In the genomic region with DNA sequence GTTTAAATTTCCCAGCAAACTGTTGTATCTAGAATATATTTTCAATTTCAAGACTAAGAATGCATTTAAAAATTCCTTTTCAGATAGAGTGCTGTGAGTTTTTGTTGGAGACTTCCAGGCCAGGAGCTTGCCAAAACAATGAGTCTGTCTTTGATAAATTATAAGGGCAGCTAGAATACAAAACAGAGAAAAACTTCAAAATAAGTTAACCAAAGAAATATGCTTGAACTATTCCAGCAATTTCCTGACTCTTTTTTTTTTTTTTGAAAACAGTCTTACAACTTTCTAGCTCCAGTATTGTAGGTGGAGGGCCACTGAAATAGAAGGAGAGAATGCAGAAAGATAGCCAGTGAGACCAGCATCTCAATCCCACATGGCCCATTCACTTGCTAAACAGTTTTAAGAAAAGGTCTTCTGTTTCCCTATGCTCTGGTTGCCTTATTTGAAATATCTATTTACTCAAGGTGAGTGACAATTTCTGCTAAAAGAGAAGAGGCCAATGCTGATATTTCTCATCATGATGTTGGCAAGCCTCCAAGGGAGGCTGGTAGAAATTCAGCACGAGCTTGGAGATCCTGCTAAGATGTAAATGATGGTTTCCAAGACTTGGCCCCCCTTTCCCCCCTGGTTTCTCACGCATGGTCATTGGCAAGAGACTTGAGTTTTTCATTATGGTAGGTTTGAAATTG, we compare ENCODE assay signal across 11 cellular contexts.
DNase-seq lines count a peak whose midpoint lies in the region; ATAC-seq and TF ChIP-seq lines count a peak whose summit lies in the region.
"Had no signal": no experiment of that assay in that cellular context is flagged by ENCODE, and none has a peak within 500 bp of the region (broad histone marks: within the 10 kb centered on the region; RNA-seq: fewer than 3 reads in every experiment).

No MANE protein-coding gene starts in this region.

- 44 to 62% (median 58%) methylated on average over 2 of the region's 2 CpGs for WGBS in stomach, 5 donors

- intact Hi-C loops in stomach (cut with DNase I; ENCODE audit: low total_unique reads) = no loop called here
- intact Hi-C loops in Calu3 (cut with micrococcal nuclease; ENCODE audit: unreplicated experiment) = no loop called here

- TF ChIP-seq CTCF in fibroblast of villous mesenchyme (IDR thresholded peaks at IDR 0.05; ENCODE audit: insufficient read depth, low read depth, low read length) = no peak
- TF ChIP-seq CTCF in stomach (IDR thresholded peaks at IDR 0.05) = no peak
- TF ChIP-seq CTCF in Calu3 (IDR thresholded peaks at IDR 0.05; ENCODE audit: unreplicated experiment) = no peak

- peaks cover 65% of the 10 kb centered on the region for H3K4me1 Mint-ChIP-seq in activated CD8-positive, alpha-beta T cell treated with anti-CD3 and anti-CD28 coated beads, Interleukin-2, amount 10 ng/mL, durations not matched to agents 7 days and 5 days (ENCODE audit: low read depth)
- no peaks in the 10 kb centered on the region for H3K4me1 Mint-ChIP-seq in Calu3 (ENCODE audit: low read depth, unreplicated experiment)

- no peaks in the 10 kb centered on the region for H3K27me3 Mint-ChIP-seq in activated CD8-positive, alpha-beta T cell treated with anti-CD3 and anti-CD28 coated beads, Interleukin-2, amount 10 ng/mL, durations not matched to agents 7 days and 5 days (ENCODE audit: low read depth)
- H3K27me3 Mint-ChIP-seq in Calu3 (ENCODE audit: unreplicated experiment) = no peaks in the 10 kb centered on the region

- no peaks in the 10 kb centered on the region for H3K27me3 ChIP-seq in stomach

- peak overlapping the region in 4 of 5 donors; percentile 24 to 74 (median 64) for H3K27ac ChIP-seq in stomach
- H3K27ac ChIP-seq: 22Rv1, epithelial cell of prostate, KMS-11 had no signal

- DNase-seq in DMS 273 (lab: John Stamatoyannopoulos, UW; ENCODE audit: unreplicated experiment) (peak; percentile 65), DMS 273 treated with DMSO at 0.1 percent for 48 hours (lab: John Stamatoyannopoulos, UW) (no peak), fibroblast of villous mesenchyme (ENCODE audit: low read depth) (peak; percentile 59), stomach (no peak), activated gamma-delta T cell treated with Interleukin-2 at 50 U/mL for 16 hours (no peak), Calu3 (no peak)
- DNase-seq in activated CD8-positive, alpha-beta T cell treated with anti-CD3 and anti-CD28 coated beads, Interleukin-2, amount 10 ng/mL, durations not matched to agents 7 days and 5 days = no peak

- TF ChIP-seq EP300 in stomach (IDR thresholded peaks at IDR 0.05) = no peak

- no TSS peak for BruUV-seq in Calu3 (replicated peaks; lab: Mats Ljungman, UMichigan)

- ATAC-seq in activated CD8-positive, alpha-beta T cell treated with anti-CD3 and anti-CD28 coated beads, Interleukin-2, amount 10 ng/mL, durations not matched to agents 7 days and 5 days = no peak
- no peak for ATAC-seq in HG03159 (IDR thresholded peaks at IDR 0.05; ENCODE audit: unreplicated experiment)

- H3K4me3 Mint-ChIP-seq in activated CD8-positive, alpha-beta T cell treated with anti-CD3 and anti-CD28 coated beads, Interleukin-2, amount 10 ng/mL, durations not matched to agents 7 days and 5 days = no peak overlapping the region
- no peak overlapping the region for H3K4me3 Mint-ChIP-seq in Calu3 (ENCODE audit: low read depth, unreplicated experiment)

- CTCF ChIA-PET in activated CD8-positive, alpha-beta T cell treated with anti-CD3 and anti-CD28 coated beads, Interleukin-2, amount 10 ng/mL, durations not matched to agents 7 days and 5 days (lab: Charles Lee) = interaction anchor here (1.4 to 1.8 kb wide), 3 partner anchors 18 to 128 kb away, joined by 3 to 5 read pairs (median 5); no protein-coding TSS in a partner anchor
- CTCF ChIA-PET in Calu3 (lab: Charles Lee) = interaction anchor here (0.7 kb wide), 1 partner anchor 150 kb away, joined by 3 read pairs; no protein-coding TSS in a partner anchor

- H3K36me3 Mint-ChIP-seq in activated CD8-positive, alpha-beta T cell treated with anti-CD3 and anti-CD28 coated beads, Interleukin-2, amount 10 ng/mL, durations not matched to agents 7 days and 5 days (ENCODE audit: low read depth) = peaks cover 65% of the 10 kb centered on the region
- H3K36me3 Mint-ChIP-seq in Calu3 (ENCODE audit: insufficient read depth, unreplicated experiment) = no peaks in the 10 kb centered on the region

- peaks cover 0 to 18% (median 9%) of the 10 kb centered on the region in 4 donors for H3K36me3 ChIP-seq in stomach

- peaks cover 0 to 9% (median 2%) of the 10 kb centered on the region in 4 donors for H3K9me3 ChIP-seq in stomach

- peaks cover 9% of the 10 kb centered on the region for H3K9me3 Mint-ChIP-seq in activated CD8-positive, alpha-beta T cell treated with anti-CD3 and anti-CD28 coated beads, Interleukin-2, amount 10 ng/mL, durations not matched to agents 7 days and 5 days (ENCODE audit: insufficient read depth)
- H3K9me3 Mint-ChIP-seq in Calu3 (ENCODE audit: low read depth, unreplicated experiment) = no peaks in the 10 kb centered on the region

- H3K4me3 ChIP-seq in fibroblast of villous mesenchyme (ENCODE audit: low read depth, low read length) = no peak overlapping the region
- no peak overlapping the region for H3K4me3 ChIP-seq in stomach

- no peak for TF ChIP-seq POLR2A in stomach (IDR thresholded peaks at IDR 0.05)

- peak overlapping the region; percentile 62 for H3K27ac Mint-ChIP-seq in activated CD8-positive, alpha-beta T cell treated with anti-CD3 and anti-CD28 coated beads, Interleukin-2, amount 10 ng/mL, durations not matched to agents 7 days and 5 days
- H3K27ac Mint-ChIP-seq in Calu3 (ENCODE audit: unreplicated experiment) = no peak overlapping the region

- POLR2A ChIA-PET in activated CD8-positive, alpha-beta T cell treated with anti-CD3 and anti-CD28 coated beads, Interleukin-2, amount 10 ng/mL, durations not matched to agents 7 days and 5 days (lab: Charles Lee) = interaction anchor here (0.6 to 0.9 kb wide), 2 partner anchors 50 to 73 kb away, joined by 3 read pairs; no protein-coding TSS in a partner anchor

- peaks cover 13 to 47% (median 32%) of the 10 kb centered on the region in 4 donors for H3K4me1 ChIP-seq in stomach

Comparison
In these comparisons a context has a peak if more than half of its experiments do, and no peak if none do; other contexts are left out.
1. DNase-seq: peak in DMS 273 (single experiment) and fibroblast of villous mesenchyme (single experiment); none in DMS 273 treated with DMSO at 0.1 percent for 48 hours (single experiment), activated CD8-positive, alpha-beta T cell treated with anti-CD3 and anti-CD28 coated beads, Interleukin-2, amount 10 ng/mL, durations not matched to agents 7 days and 5 days (single experiment), stomach (single experiment), activated gamma-delta T cell treated with Interleukin-2 at 50 U/mL for 16 hours (single experiment) and Calu3 (single experiment).